Comparison of ENCODE assay signal across 34 cellular contexts in genomic region chr7:22302193-22302592, GRCh38.
"Had no signal": no experiment of that assay in that cellular context is flagged by ENCODE, and none has a peak within 500 bp of the region (broad histone marks: within the 10 kb centered on the region; RNA-seq: fewer than 3 reads in every experiment).

No MANE protein-coding gene starts in this region.

- H3K4me3 ChIP-seq: adrenal gland, MG63, Peyer's patch, SJSA1 had no signal

- ATAC-seq: activated CD8-positive, alpha-beta T cell treated with anti-CD3 and anti-CD28 coated beads for 36 hours; activated naive CD4-positive, alpha-beta T cell treated with anti-CD3 and anti-CD28 coated beads, Interleukin-2, amount 50 U/mL, for 72 hours; SK-N-SH treated with all-trans-retinoic acid at 6 μM for 48 hours had no signal

- H3K36me3 ChIP-seq: adrenal gland, MG63, SJSA1 had no signal

- H3K4me1 ChIP-seq: adrenal gland, Peyer's patch, SJSA1 had no signal

- FAIRE-seq: astrocyte, bronchial epithelial cell had no signal

- H3K9me3 Mint-ChIP-seq: activated T-helper 2 cell treated with anti-CD3 and anti-CD28 coated beads, Interferon-gamma antibody, Interleukin-2, Interleukin-4, amounts not matched to agents 10 μg/mL and 5 μg/mL and 100 μg/mL, durations not matched to agents 14 hours and 24 hours and 36 hours had no signal

- H3K4me1 Mint-ChIP-seq: activated CD4-positive, alpha-beta T cell treated with anti-CD3 and anti-CD28 coated beads, Interleukin-2, amount 10 ng/mL, durations not matched to agents 24 days and 14 days had no signal

- H3K36me3 Mint-ChIP-seq: activated naive CD4-positive, alpha-beta T cell treated with anti-CD3 and anti-CD28 coated beads, Interleukin-2, amount 50 U/mL, for 72 hours had no signal

- H3K27ac Mint-ChIP-seq: activated CD4-positive, alpha-beta T cell treated with anti-CD3 and anti-CD28 coated beads, Interleukin-2, amount 10 ng/mL, durations not matched to agents 24 days and 14 days; activated CD8-positive, alpha-beta T cell treated with anti-CD3 and anti-CD28 coated beads for 36 hours; activated naive CD4-positive, alpha-beta T cell treated with anti-CD3 and anti-CD28 coated beads, Interleukin-2, amount 50 U/mL, for 72 hours; activated T-helper 2 cell treated with anti-CD3 and anti-CD28 coated beads, Interferon-gamma antibody, Interleukin-2, Interleukin-4, amounts not matched to agents 10 μg/mL and 5 μg/mL and 100 μg/mL, durations not matched to agents 14 hours and 24 hours and 36 hours had no signal

- H3K27me3 Mint-ChIP-seq: brain had no signal

- H3K4me3 Mint-ChIP-seq: activated CD4-positive, alpha-beta T cell treated with anti-CD3 and anti-CD28 coated beads, Interleukin-2, amount 10 ng/mL, durations not matched to agents 24 days and 14 days; activated CD8-positive, alpha-beta T cell treated with anti-CD3 and anti-CD28 coated beads for 36 hours; brain had no signal

- H3K27ac ChIP-seq: adrenal gland, Peyer's patch, SJSA1, WERI-Rb-1 had no signal

- DNase-seq: activated CD4-positive, alpha-beta T cell treated with anti-CD3 and anti-CD28 coated beads for 1 hour; activated CD4-positive, alpha-beta T cell treated with anti-CD3 and anti-CD28 coated beads, Interleukin-2, amount 10 ng/mL, durations not matched to agents 24 days and 14 days; activated CD4-positive, alpha-beta T cell treated with anti-CD3 and anti-CD28 coated beads, Interleukin-2, amount 50 U/mL, for 4 hours; activated CD4-positive, CD25-positive, alpha-beta regulatory T cell; activated CD8-positive, alpha-beta T cell treated with anti-CD3 and anti-CD28 coated beads for 36 hours; activated gamma-delta T cell; activated naive CD4-positive, alpha-beta T cell treated with Interleukin-2 at 50 U/mL for 16 hours; activated T-cell treated with anti-CD3 and anti-CD28 coated beads, Interleukin-2, amount 50 U/mL, for 1 hour; adrenal gland; central memory CD4-positive, alpha-beta T cell; Kasumi-1; KG1; MG63; NCI-H1048; NCI-H1105 treated with DMSO at 0.1 percent for 48 hours; NCI-H1694 treated with DMSO at 0.1 percent for 48 hours; NCI-H2029; NCI-H345; NCI-H524 treated with DMSO at 0.1 percent for 48 hours; Peyer's patch; RPMI8226; SHP77 treated with DMSO at 0.1 percent for 48 hours; SW 1271; T-helper 1 cell; T-helper 2 cell; T-helper 9 cell; WERI-Rb-1 had no signal

- H3K27me3 ChIP-seq: adrenal gland, MG63, Peyer's patch, SJSA1 had no signal

- H3K9me3 ChIP-seq: MG63, Peyer's patch, SJSA1 had no signal
